Comparison of ENCODE assay signal across 2 cellular contexts in the genomic region with DNA sequence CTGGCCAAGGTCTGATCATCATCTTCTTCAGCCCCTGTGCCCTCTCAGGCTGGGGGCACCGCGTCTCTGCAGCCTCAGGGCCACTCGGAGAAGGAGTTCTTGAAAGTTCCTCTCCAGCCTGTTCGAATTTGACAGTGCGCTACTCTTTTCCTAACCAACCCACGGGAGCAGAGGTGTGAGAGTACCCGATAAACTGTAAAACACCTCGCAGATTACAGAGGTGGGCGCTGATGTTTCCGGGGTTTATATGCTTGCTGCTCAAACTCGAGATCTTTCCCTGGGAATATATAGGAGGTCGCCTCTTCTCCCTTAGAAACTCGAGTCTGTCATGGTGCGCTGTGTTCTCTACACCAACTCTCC.
A peak's percentile ranks its signal among the peaks of the same experiment; 100 is the strongest.
TF ChIP-seq lines count a peak whose summit lies in the region.

No MANE protein-coding gene starts in this region.

TF ChIP-seq in A549, 52 proteins besides CTCF, POLR2A, EP300 and RAD21:
- TF ChIP-seq TFCP2L1 (CRISPR knock-in tag; IDR thresholded peaks at IDR 0.05) = no peak
- no peak for TF ChIP-seq FOSB (CRISPR knock-in tag; IDR thresholded peaks at IDR 0.05)
- no peak for TF ChIP-seq SMC3 (IDR thresholded peaks at IDR 0.05)
- no peak for TF ChIP-seq ZSCAN20 (CRISPR knock-in tag; IDR thresholded peaks at IDR 0.05)

TF ChIP-seq in H1, 55 proteins besides CTCF, POLR2A, EP300 and RAD21:
- TF ChIP-seq SAP30 (IDR thresholded peaks at IDR 0.05; ENCODE audit: insufficient read depth, insufficient replicate concordance, low read length) = peak; percentile 40
- TF ChIP-seq NANOG (IDR thresholded peaks at IDR 0.05; ENCODE audit: insufficient read depth, low read depth, low read length, poor library complexity, severe bottlenecking) = no peak
